ENCODE assay signal across 1 cellular context in the genomic region with DNA sequence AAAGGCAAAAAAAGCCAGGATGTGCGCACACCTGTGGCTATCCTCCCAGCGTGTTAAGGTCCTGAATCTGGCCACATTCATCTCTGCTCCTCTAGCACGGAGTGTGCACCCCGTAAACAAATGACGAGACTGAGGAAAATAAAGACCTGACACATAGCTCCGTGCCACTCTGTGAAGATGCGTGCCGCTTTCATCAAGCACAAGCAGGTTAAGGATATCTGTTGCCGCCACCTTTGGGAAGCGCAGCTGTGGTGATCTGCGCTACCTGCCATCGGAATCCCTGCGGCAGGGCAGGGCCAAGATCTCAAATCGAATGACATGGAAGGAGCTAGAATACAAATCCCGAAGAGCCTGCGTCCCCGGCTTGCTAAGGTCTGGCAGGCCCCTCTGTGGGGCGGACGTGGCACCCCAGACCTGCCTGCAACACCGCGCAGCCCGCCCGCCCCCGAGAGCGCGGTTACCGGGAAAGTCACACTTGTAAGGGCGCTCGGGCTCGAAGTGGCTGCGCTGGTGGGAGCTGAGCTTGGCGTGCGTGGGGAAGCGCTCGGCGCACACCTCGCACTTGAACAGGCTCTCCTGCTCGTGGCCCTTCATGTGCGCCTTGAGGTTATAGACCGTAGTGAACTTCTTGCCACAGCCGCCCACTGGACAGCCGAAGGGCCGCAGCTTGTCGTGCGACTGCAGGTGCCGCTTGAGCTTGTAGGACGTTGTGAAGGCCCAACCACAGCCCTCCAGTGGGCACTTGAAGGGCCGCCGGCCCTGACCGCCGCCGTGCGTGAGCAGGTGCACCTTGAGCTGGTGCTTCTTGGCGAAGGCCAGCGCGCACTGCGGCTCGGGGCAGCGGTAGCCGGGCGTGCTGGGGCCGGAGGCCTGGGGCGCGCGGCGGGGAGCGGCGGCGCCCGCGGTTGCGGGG.
TF ChIP-seq lines count a peak whose summit lies in the region.

No MANE protein-coding gene starts in this region.

TF ChIP-seq in GM23338, 12 proteins besides CTCF, POLR2A, EP300 and RAD21 (continued from another document):
- TF ChIP-seq, protein P1, sequence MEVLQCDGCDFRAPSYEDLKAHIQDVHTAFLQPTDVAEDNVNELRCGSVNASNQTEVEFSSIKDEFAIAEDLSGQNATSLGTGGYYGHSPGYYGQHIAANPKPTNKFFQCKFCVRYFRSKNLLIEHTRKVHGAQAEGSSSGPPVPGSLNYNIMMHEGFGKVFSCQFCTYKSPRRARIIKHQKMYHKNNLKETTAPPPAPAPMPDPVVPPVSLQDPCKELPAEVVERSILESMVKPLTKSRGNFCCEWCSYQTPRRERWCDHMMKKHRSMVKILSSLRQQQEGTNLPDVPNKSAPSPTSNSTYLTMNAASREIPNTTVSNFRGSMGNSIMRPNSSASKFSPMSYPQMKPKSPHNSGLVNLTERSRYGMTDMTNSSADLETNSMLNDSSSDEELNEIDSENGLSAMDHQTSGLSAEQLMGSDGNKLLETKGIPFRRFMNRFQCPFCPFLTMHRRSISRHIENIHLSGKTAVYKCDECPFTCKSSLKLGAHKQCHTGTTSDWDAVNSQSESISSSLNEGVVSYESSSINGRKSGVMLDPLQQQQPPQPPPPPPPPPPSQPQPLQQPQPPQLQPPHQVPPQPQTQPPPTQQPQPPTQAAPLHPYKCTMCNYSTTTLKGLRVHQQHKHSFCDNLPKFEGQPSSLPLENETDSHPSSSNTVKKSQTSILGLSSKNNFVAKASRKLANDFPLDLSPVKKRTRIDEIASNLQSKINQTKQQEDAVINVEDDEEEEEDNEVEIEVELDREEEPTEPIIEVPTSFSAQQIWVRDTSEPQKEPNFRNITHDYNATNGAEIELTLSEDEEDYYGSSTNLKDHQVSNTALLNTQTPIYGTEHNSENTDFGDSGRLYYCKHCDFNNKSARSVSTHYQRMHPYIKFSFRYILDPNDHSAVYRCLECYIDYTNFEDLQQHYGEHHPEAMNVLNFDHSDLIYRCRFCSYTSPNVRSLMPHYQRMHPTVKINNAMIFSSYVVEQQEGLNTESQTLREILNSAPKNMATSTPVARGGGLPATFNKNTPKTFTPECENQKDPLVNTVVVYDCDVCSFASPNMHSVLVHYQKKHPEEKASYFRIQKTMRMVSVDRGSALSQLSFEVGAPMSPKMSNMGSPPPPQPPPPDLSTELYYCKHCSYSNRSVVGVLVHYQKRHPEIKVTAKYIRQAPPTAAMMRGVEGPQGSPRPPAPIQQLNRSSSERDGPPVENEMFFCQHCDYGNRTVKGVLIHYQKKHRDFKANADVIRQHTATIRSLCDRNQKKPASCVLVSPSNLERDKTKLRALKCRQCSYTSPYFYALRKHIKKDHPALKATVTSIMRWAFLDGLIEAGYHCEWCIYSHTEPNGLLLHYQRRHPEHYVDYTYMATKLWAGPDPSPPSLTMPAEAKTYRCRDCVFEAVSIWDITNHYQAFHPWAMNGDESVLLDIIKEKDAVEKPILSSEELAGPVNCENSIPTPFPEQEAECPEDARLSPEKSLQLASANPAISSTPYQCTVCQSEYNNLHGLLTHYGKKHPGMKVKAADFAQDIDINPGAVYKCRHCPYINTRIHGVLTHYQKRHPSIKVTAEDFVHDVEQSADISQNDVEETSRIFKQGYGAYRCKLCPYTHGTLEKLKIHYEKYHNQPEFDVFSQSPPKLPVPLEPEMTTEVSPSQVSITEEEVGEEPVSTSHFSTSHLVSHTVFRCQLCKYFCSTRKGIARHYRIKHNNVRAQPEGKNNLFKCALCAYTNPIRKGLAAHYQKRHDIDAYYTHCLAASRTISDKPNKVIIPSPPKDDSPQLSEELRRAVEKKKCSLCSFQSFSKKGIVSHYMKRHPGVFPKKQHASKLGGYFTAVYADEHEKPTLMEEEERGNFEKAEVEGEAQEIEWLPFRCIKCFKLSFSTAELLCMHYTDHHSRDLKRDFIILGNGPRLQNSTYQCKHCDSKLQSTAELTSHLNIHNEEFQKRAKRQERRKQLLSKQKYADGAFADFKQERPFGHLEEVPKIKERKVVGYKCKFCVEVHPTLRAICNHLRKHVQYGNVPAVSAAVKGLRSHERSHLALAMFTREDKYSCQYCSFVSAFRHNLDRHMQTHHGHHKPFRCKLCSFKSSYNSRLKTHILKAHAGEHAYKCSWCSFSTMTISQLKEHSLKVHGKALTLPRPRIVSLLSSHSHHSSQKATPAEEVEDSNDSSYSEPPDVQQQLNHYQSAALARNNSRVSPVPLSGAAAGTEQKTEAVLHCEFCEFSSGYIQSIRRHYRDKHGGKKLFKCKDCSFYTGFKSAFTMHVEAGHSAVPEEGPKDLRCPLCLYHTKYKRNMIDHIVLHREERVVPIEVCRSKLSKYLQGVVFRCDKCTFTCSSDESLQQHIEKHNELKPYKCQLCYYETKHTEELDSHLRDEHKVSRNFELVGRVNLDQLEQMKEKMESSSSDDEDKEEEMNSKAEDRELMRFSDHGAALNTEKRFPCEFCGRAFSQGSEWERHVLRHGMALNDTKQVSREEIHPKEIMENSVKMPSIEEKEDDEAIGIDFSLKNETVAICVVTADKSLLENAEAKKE (CRISPR knock-in tag; IDR thresholded peaks at IDR 0.05) = no peak
- TF ChIP-seq JUNB (IDR thresholded peaks at IDR 0.05; ENCODE audit: unreplicated experiment) (no peak), ZNF331 (CRISPR knock-in tag; IDR thresholded peaks at IDR 0.05; ENCODE audit: low read depth) (no peak), STAT1 (IDR thresholded peaks at IDR 0.05; ENCODE audit: unreplicated experiment) (no peak), CREB1 (CRISPR knock-in tag; IDR thresholded peaks at IDR 0.05; ENCODE audit: low read depth) (no peak), EZH2 (IDR thresholded peaks at IDR 0.05; ENCODE audit: low read depth, unreplicated experiment) (no peak)
- TF ChIP-seq, protein P2, sequence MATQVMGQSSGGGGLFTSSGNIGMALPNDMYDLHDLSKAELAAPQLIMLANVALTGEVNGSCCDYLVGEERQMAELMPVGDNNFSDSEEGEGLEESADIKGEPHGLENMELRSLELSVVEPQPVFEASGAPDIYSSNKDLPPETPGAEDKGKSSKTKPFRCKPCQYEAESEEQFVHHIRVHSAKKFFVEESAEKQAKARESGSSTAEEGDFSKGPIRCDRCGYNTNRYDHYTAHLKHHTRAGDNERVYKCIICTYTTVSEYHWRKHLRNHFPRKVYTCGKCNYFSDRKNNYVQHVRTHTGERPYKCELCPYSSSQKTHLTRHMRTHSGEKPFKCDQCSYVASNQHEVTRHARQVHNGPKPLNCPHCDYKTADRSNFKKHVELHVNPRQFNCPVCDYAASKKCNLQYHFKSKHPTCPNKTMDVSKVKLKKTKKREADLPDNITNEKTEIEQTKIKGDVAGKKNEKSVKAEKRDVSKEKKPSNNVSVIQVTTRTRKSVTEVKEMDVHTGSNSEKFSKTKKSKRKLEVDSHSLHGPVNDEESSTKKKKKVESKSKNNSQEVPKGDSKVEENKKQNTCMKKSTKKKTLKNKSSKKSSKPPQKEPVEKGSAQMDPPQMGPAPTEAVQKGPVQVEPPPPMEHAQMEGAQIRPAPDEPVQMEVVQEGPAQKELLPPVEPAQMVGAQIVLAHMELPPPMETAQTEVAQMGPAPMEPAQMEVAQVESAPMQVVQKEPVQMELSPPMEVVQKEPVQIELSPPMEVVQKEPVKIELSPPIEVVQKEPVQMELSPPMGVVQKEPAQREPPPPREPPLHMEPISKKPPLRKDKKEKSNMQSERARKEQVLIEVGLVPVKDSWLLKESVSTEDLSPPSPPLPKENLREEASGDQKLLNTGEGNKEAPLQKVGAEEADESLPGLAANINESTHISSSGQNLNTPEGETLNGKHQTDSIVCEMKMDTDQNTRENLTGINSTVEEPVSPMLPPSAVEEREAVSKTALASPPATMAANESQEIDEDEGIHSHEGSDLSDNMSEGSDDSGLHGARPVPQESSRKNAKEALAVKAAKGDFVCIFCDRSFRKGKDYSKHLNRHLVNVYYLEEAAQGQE (IDR thresholded peaks at IDR 0.05; ENCODE audit: unreplicated experiment) = no peak
